14 cellular contexts compared by ENCODE assay signal in genomic region chr11:111428113-111428876, GRCh38. TPM values are rescaled to one million over a fixed set of nuclear protein-coding genes. Genes with fewer than 3 reads are reported as not detected.
A peak's percentile ranks its signal among the peaks of the same experiment; 100 is the strongest.
DNase-seq lines count a peak whose midpoint lies in the region; ATAC-seq and TF ChIP-seq lines count a peak whose summit lies in the region.
"Had no signal": no experiment of that assay in that cellular context is flagged by ENCODE, and none has a peak within 500 bp of the region (broad histone marks: within the 10 kb centered on the region; RNA-seq: fewer than 3 reads in every experiment).

No MANE protein-coding gene starts in this region.

- H3K4me1 ChIP-seq in BLaER1 (peaks cover 74% of the 10 kb centered on the region), OCI-LY1 (ENCODE audit: insufficient read depth, low read length, severe bottlenecking) (peaks cover 84% of the 10 kb centered on the region), parathyroid adenoma (peaks cover 15% of the 10 kb centered on the region)
- no peaks in the 10 kb centered on the region for H3K4me1 ChIP-seq in CD8-positive, alpha-beta T cell (ENCODE audit: insufficient read depth, low read length)

- H3K9me2 ChIP-seq in OCI-LY1 (ENCODE audit: low read depth, low read length) = no peaks in the 10 kb centered on the region

- H3K9me3 ChIP-seq in BLaER1 = no peaks in the 10 kb centered on the region
- no peaks in the 10 kb centered on the region for H3K9me3 ChIP-seq in OCI-LY1 (ENCODE audit: low read length)
- H3K9me3 ChIP-seq in parathyroid adenoma (ENCODE audit: control insufficient read depth, low read length) = no peaks in the 10 kb centered on the region
- H3K9me3 ChIP-seq in CD8-positive, alpha-beta T cell (ENCODE audit: low read length) = no peaks in the 10 kb centered on the region
- H3K9me3 ChIP-seq: HAP-1, MG63, SJCRH30 had no signal

- ATAC-seq in CD8-positive, alpha-beta T cell = no peak

- no peak overlapping the region for H3K4me3 ChIP-seq in BLaER1
- H3K4me3 ChIP-seq in OCI-LY1 (ENCODE audit: low read depth, low read length, poor library complexity, severe bottlenecking) = peak overlapping the region; percentile 22
- no peak overlapping the region for H3K4me3 ChIP-seq in parathyroid adenoma (ENCODE audit: low read depth, low read length)
- no peak overlapping the region for H3K4me3 ChIP-seq in CD8-positive, alpha-beta T cell (ENCODE audit: low read depth, low read length)
- H3K4me3 ChIP-seq: HAP-1, MG63, SJCRH30 had no signal

- H3K4me2 ChIP-seq in BLaER1 (peak overlapping the region; percentile 79), OCI-LY1 (ENCODE audit: low read length) (peak overlapping the region; percentile 47), parathyroid adenoma (ENCODE audit: low read length) (no peak overlapping the region)

- no peaks in the 10 kb centered on the region for H3K36me3 ChIP-seq in BLaER1
- H3K36me3 ChIP-seq in OCI-LY1 (ENCODE audit: insufficient read depth, low read length) = no peaks in the 10 kb centered on the region
- H3K36me3 ChIP-seq in parathyroid adenoma (ENCODE audit: control insufficient read depth, insufficient read depth, low read length) = no peaks in the 10 kb centered on the region
- H3K36me3 ChIP-seq in CD8-positive, alpha-beta T cell (ENCODE audit: insufficient read depth, low read length) = no peaks in the 10 kb centered on the region
- H3K36me3 ChIP-seq: HAP-1, MG63, SJCRH30 had no signal

- CTCF ChIA-PET in CD8-positive, alpha-beta T cell (lab: Charles Lee) = interaction anchor here (1.2 to 5.2 kb wide), 13 partner anchors 9 to 1227 kb away, joined by 3 to 50 read pairs (median 4); partner anchors contain the start of gene POU2AF1

- peaks cover 4% of the 10 kb centered on the region; the same call in 1 of the 2 replicates for H3F3A ChIP-seq in OCI-LY1 (ENCODE audit: insufficient read depth, low read length)

- H4K20me1 ChIP-seq in BLaER1 (no peaks in the 10 kb centered on the region), OCI-LY1 (ENCODE audit: insufficient read depth, low read length) (no peaks in the 10 kb centered on the region)

- POLR2A ChIA-PET in CD8-positive, alpha-beta T cell (lab: Charles Lee) = no interaction called here

- H3K79me2 ChIP-seq in OCI-LY1 (ENCODE audit: insufficient read depth, low read length) (no peaks in the 10 kb centered on the region), parathyroid adenoma (no peaks in the 10 kb centered on the region)

- H3K9ac ChIP-seq in BLaER1 = peak overlapping the region; percentile 51
- H3K9ac ChIP-seq in OCI-LY1 (ENCODE audit: low read length) = peak overlapping the region; percentile 63
- H3K9ac ChIP-seq in parathyroid adenoma = no peak overlapping the region

- no peak overlapping the region for H3K4me3 Mint-ChIP-seq in CD8-positive, alpha-beta T cell
- H3K4me3 Mint-ChIP-seq: IgD-negative memory B cell; T-helper 2 cell treated with Interferon-gamma antibody and Interleukin-4, amounts not matched to agents 5 μg/mL and 100 μg/mL, for 36 hours had no signal

- DNase-seq in SHP77 treated with DMSO at 0.1 percent for 48 hours (lab: John Stamatoyannopoulos, UW) = no peak
- DNase-seq in CD8-positive, alpha-beta T cell = no peak
- no peak for DNase-seq in NCI-H2107 treated with DMSO at 0.1 percent for 48 hours (lab: John Stamatoyannopoulos, UW; ENCODE audit: unreplicated experiment)
- DNase-seq: NCI-H187 had no signal

- peaks cover under 1% of the 10 kb centered on the region for H3K27me3 Mint-ChIP-seq in CD8-positive, alpha-beta T cell (ENCODE audit: low read depth)
- H3K27me3 Mint-ChIP-seq: IgD-negative memory B cell had no signal

- no peak for TF ChIP-seq CTCF in C4-2B (conservative IDR thresholded peaks at IDR 0.05)
- no peak for TF ChIP-seq CTCF in OCI-LY1 (IDR thresholded peaks at IDR 0.05; ENCODE audit: low read length)
- no peak for TF ChIP-seq CTCF in parathyroid adenoma (IDR thresholded peaks at IDR 0.05)
- TF ChIP-seq CTCF in CD8-positive, alpha-beta T cell (IDR thresholded peaks at IDR 0.05) = no peak

- no peak overlapping the region for H3K27ac Mint-ChIP-seq in CD8-positive, alpha-beta T cell
- H3K27ac Mint-ChIP-seq: T-helper 2 cell treated with Interferon-gamma antibody and Interleukin-4, amounts not matched to agents 5 μg/mL and 100 μg/mL, for 36 hours had no signal

- intact Hi-C loops in CD8-positive, alpha-beta T cell (cut with DNase I, micrococcal nuclease) = no loop called here

- H3K9me3 Mint-ChIP-seq in CD8-positive, alpha-beta T cell = no peaks in the 10 kb centered on the region
- H3K9me3 Mint-ChIP-seq: IgD-negative memory B cell; T-helper 2 cell treated with Interferon-gamma antibody and Interleukin-4, amounts not matched to agents 5 μg/mL and 100 μg/mL, for 36 hours had no signal

- H3K4me1 Mint-ChIP-seq in CD8-positive, alpha-beta T cell (ENCODE audit: low read depth) = no peaks in the 10 kb centered on the region

- no peaks in the 10 kb centered on the region for H3K27me3 ChIP-seq in BLaER1
- H3K27me3 ChIP-seq in OCI-LY1 (ENCODE audit: insufficient read depth, low read length) = no peaks in the 10 kb centered on the region
- no peaks in the 10 kb centered on the region for H3K27me3 ChIP-seq in parathyroid adenoma (ENCODE audit: control insufficient read depth, insufficient read depth, low read length)
- no peaks in the 10 kb centered on the region for H3K27me3 ChIP-seq in CD8-positive, alpha-beta T cell (ENCODE audit: insufficient read depth, low read length)
- H3K27me3 ChIP-seq: MG63, SJCRH30 had no signal

- H3K36me3 Mint-ChIP-seq in CD8-positive, alpha-beta T cell = no peaks in the 10 kb centered on the region
- H3K36me3 Mint-ChIP-seq: IgD-negative memory B cell had no signal

- H2AFZ ChIP-seq in OCI-LY1 (ENCODE audit: low read length) = no peak overlapping the region
- H2AFZ ChIP-seq in parathyroid adenoma = no peak overlapping the region

- H3K27ac ChIP-seq in BLaER1 (peak overlapping the region; percentile 73), C4-2B (peak overlapping the region; percentile 14; the same call in 1 of the 2 replicates), OCI-LY1 (ENCODE audit: low read depth, low read length, poor library complexity, severe bottlenecking) (peak overlapping the region; percentile 93), parathyroid adenoma (peak overlapping the region; percentile 76)
- no peak overlapping the region for H3K27ac ChIP-seq in CD8-positive, alpha-beta T cell (ENCODE audit: low read depth, low read length)
- H3K27ac ChIP-seq: SJCRH30 had no signal

RNA-seq across cellular contexts. Expression of gene POU2AF1, which starts 49.2 kb away (rescaled TPM):
- total RNA-seq in CD8-positive, alpha-beta T cell = 1 to 10 TPM; 1.0 to 1.1 TPM
- total RNA-seq: Daoy, SJCRH30 had no signal
